17 cellular contexts compared by ENCODE assay signal in genomic region chr7:1076184-1077072, GRCh38. TPM values are rescaled to one million over a fixed set of nuclear protein-coding genes. Genes with fewer than 3 reads are reported as not detected.
DNase-seq lines count a peak whose midpoint lies in the region; ATAC-seq lines count a peak whose summit lies in the region.
"Had no signal": no experiment of that assay in that cellular context is flagged by ENCODE, and none has a peak within 500 bp of the region (broad histone marks: within the 10 kb centered on the region; RNA-seq: fewer than 3 reads in every experiment).

No MANE protein-coding gene starts in this region.

- no peaks in the 10 kb centered on the region for H3K9me3 ChIP-seq in aorta (ENCODE audit: control insufficient read depth, low read length)
- H3K9me3 ChIP-seq: colonic mucosa, transverse colon had no signal

- H3K4me1 ChIP-seq in aorta (ENCODE audit: control insufficient read depth in 1 of 2, insufficient read depth in 2 of 2, low read length in 2 of 2): no peaks in the 10 kb centered on the region
- H3K4me1 ChIP-seq: colonic mucosa had no signal

- no peak overlapping the region for H3K27ac ChIP-seq in aorta (ENCODE audit: low read depth in 1 of 2, low read length in 2 of 2)
- H3K27ac ChIP-seq: colonic mucosa had no signal

- H3K36me3 ChIP-seq in aorta (ENCODE audit: control insufficient read depth in 1 of 2, insufficient read depth in 2 of 2, low read length in 1 of 2): no peaks in the 10 kb centered on the region
- H3K36me3 ChIP-seq: colonic mucosa, transverse colon had no signal

- 14 to 18% methylated on average over 27 of the region's 27 CpGs for WGBS in aorta, 2 donors

- ATAC-seq in Right ventricle myocardium inferior (peak; percentile 72), aorta (ENCODE audit: low FRiP score) (peak; percentile 70), HG03378 (IDR thresholded peaks at IDR 0.05; ENCODE audit: unreplicated experiment) (no peak)
- ATAC-seq: activated CD8-positive, alpha-beta memory T cell treated with anti-CD3 and anti-CD28 coated beads, Interleukin-2, amount 10 ng/mL, durations not matched to agents 7 days and 5 days had no signal

- H3K27me3 ChIP-seq in aorta (ENCODE audit: control insufficient read depth in 1 of 2, insufficient read depth in 2 of 2, low read length in 1 of 2): no peaks in the 10 kb centered on the region
- H3K27me3 ChIP-seq: colonic mucosa, transverse colon had no signal

- H3K4me3 ChIP-seq in aorta (ENCODE audit: low read length in 2 of 2): no peak overlapping the region
- H3K4me3 ChIP-seq: colonic mucosa, smooth muscle cell, transverse colon had no signal

- intact Hi-C loops in Right ventricle myocardium inferior (cut with DNase I): no loop called here
- intact Hi-C loops in cardiac septum (cut with DNase I): no loop called here
- intact Hi-C loops in aorta (cut with DNase I): no loop called here

- DNase-seq in Right ventricle myocardium inferior (ENCODE audit: missing footprints) (peak; percentile 70), cardiac septum (ENCODE audit: low spot score) (no peak), fibroblast of gingiva (ENCODE audit: low read depth) (peak; percentile 18), medulla oblongata (ENCODE audit: extremely low spot score) (peak; percentile 53), aorta (peak in 1 of 2 donors; percentile 77), ecto neural progenitor cell (ENCODE audit: low spot score) (no peak), SHP77 treated with DMSO at 0.1 percent for 48 hours (lab: John Stamatoyannopoulos, UW) (no peak)
- DNase-seq: activated CD8-positive, alpha-beta memory T cell treated with anti-CD3 and anti-CD28 coated beads, Interleukin-2, amount 10 ng/mL, durations not matched to agents 7 days and 5 days; activated naive CD4-positive, alpha-beta T cell treated with anti-CD3 and anti-CD28 coated beads, Interleukin-2, amount 10 ng/mL, durations not matched to agents 7 days and 5 days; colonic mucosa; NCI-H1417 treated with DMSO at 0.1 percent for 48 hours; NCI-H446 treated with DMSO at 0.1 percent for 48 hours; RPMI8226; transverse colon had no signal

RNA-seq across cellular contexts. Expression of gene GPER1, which starts 11.5 kb away (rescaled TPM):
- total RNA-seq in Right ventricle myocardium inferior: 3.6 TPM
- 2.9 TPM for total RNA-seq in cardiac septum
- total RNA-seq in aorta: 10 to 100 TPM in 1 of 2 donors, 1 to 10 TPM in 1; 4.5 to 11.2 TPM
- polyA plus RNA-seq in aorta: 1 to 10 TPM; 2.8 to 5.0 TPM
- total RNA-seq: activated CD8-positive, alpha-beta memory T cell treated with anti-CD3 and anti-CD28 coated beads, Interleukin-2, amount 10 ng/mL, durations not matched to agents 7 days and 5 days had no signal

RNA-seq across cellular contexts. Expression of gene GPR146, which starts 32.1 kb away (rescaled TPM):
- total RNA-seq in Right ventricle myocardium inferior (30.6 TPM), cardiac septum (12.6 TPM), aorta (10 to 100 TPM; 17.4 to 44.2 TPM)
- 1 to 10 TPM; 2.2 to 3.5 TPM for polyA plus RNA-seq in aorta
- total RNA-seq: neural crest cell had no signal

Comparison
In these comparisons a context has a peak if more than half of its experiments do, and no peak if none do; other contexts are left out.
1. DNase-seq: peak in Right ventricle myocardium inferior (single experiment), fibroblast of gingiva (single experiment) and medulla oblongata (single experiment); none in cardiac septum (single experiment), ecto neural progenitor cell (single experiment) and SHP77 treated with DMSO at 0.1 percent for 48 hours (single experiment).